In the genomic region with DNA sequence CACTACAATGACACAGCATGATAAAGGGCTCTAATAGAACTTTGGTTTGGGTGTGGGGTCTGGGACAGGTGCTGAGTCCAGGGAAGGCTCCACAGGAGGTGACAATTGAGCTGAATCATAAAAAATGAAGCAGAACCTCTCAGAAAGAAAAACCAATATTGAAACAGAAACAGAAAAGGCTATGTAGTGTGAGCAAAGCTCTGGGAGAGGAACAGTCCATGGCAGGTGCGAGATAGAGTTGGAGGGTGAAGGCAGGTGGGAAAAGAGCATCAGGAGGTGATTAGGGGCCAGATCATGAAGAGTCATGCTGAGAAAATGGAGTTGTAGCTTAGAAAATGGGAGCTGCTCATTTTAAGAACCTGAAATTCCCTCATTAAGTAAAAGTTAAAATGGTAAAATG, we compare ENCODE assay signal across 13 cellular contexts.
DNase-seq lines count a peak whose midpoint lies in the region; ATAC-seq, FAIRE-seq and TF ChIP-seq lines count a peak whose summit lies in the region.
"Had no signal": no experiment of that assay in that cellular context is flagged by ENCODE, and none has a peak within 500 bp of the region (broad histone marks: within the 10 kb centered on the region; RNA-seq: fewer than 3 reads in every experiment).

No MANE protein-coding gene starts in this region.

- no peak for DNase-seq in GM12892 (ENCODE audit: insufficient read length)
- peak; percentile 10 for DNase-seq in NCI-H2107 (lab: John Stamatoyannopoulos, UW)
- DNase-seq in activated CD4-positive, alpha-beta T cell treated with anti-CD3 and anti-CD28 coated beads for 48 hours, result no peak
- DNase-seq in ACHN, result no peak
- DNase-seq: activated CD4-positive, alpha-beta T cell treated with anti-CD3 and anti-CD28 coated beads, Interleukin-2, amount 10 ng/mL, durations not matched to agents 7 days and 5 days; activated naive CD4-positive, alpha-beta T cell; DMS79 treated with DMSO at 0.1 percent for 48 hours; KBM-7; sigmoid colon had no signal

- no peak for TF ChIP-seq POLR2A in GM12892 (IDR thresholded peaks at IDR 0.05; ENCODE audit: low read depth, low read length)

- FAIRE-seq in GM12892 (lab: Jason Lieb, UNC), result peak; percentile 30

- in situ Hi-C loops in ACHN (cut with HindIII; ENCODE audit: low pct_ligation_motif_present, low pct_unique_long_range_greater_than_20kb, low sequenced_read_pairs), result no loop called here

- ATAC-seq in GM21381 (IDR thresholded peaks at IDR 0.05; ENCODE audit: unreplicated experiment) (peak; percentile 64), HG03159 (IDR thresholded peaks at IDR 0.05; ENCODE audit: unreplicated experiment) (peak; percentile 47), esophagus mucosa (no peak), HG02678 (IDR thresholded peaks at IDR 0.05; ENCODE audit: unreplicated experiment) (no peak)

Comparison
In these comparisons a context has a peak if more than half of its experiments do, and no peak if none do; other contexts are left out.
1. ATAC-seq: peak in GM21381 (single experiment) and HG03159 (single experiment); none in esophagus mucosa (single experiment) and HG02678 (single experiment).